17 cellular contexts compared by ENCODE assay signal in the genomic region with DNA sequence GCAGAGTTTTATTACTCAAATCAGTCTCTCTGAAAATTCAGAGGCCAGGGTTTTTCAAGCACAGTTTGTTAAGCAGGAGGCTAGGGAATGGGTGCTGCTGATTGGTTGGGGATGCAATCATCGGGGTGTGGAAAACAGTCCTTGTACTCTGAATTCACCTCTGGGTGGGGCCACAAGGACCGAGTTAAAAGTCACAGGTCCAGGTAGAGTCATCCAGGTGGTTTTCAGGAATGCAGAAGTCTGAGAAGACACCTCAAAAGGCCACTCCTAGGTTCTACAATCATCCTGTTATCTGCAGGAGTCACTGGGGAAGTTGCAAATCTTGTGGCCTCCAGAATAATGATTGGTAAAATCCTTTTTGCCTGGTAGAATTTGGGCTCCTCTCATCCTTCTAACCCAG.
DNase-seq lines count a peak whose midpoint lies in the region; ATAC-seq and TF ChIP-seq lines count a peak whose summit lies in the region.
"Had no signal": no experiment of that assay in that cellular context is flagged by ENCODE, and none has a peak within 500 bp of the region (broad histone marks: within the 10 kb centered on the region; RNA-seq: fewer than 3 reads in every experiment).

No MANE protein-coding gene starts in this region.

- no peaks in the 10 kb centered on the region for H3K9me2 ChIP-seq in PC-3 (replicated peaks; ENCODE audit: low read length)

- peak overlapping the region; percentile 36; the same call in 1 of the 2 replicates for H3K27ac ChIP-seq in PC-3 (ENCODE audit: low read length)
- peak overlapping the region; percentile 49 for H3K27ac ChIP-seq in RWPE2 (ENCODE audit: poor library complexity, severe bottlenecking)
- peak overlapping the region; percentile 35 for H3K27ac ChIP-seq in epithelial cell of prostate
- H3K27ac ChIP-seq: A549, GM23248 had no signal

- H3K9me3 ChIP-seq in PC-3 (ENCODE audit: low read length) (peaks cover 11% of the 10 kb centered on the region; the same call in 1 of the 2 replicates), RWPE2 (ENCODE audit: severe bottlenecking) (peaks cover 5% of the 10 kb centered on the region)

- H3K36me3 ChIP-seq in PC-3 (ENCODE audit: low read depth, low read length) (no peaks in the 10 kb centered on the region; the same call in 1 of the 2 replicates), RWPE2 (ENCODE audit: low read depth) (no peaks in the 10 kb centered on the region)

- POLR2A ChIA-PET in PC-3 (lab: Charles Lee; ENCODE audit: unreplicated experiment) = no interaction called here

- H3K79me2 ChIP-seq in PC-3 (ENCODE audit: low read length) = no peaks in the 10 kb centered on the region

- no peak overlapping the region for H2AFZ ChIP-seq in PC-3 (ENCODE audit: low read length)
- H2AFZ ChIP-seq: GM23248 had no signal

- H3F3A ChIP-seq in PC-3 (ENCODE audit: low read length, unreplicated experiment) = no peaks in the 10 kb centered on the region

- TF ChIP-seq CTCF in PC-3 (conservative IDR thresholded peaks at IDR 0.05; ENCODE audit: low read depth, low read length) (no peak), RWPE2 (IDR thresholded peaks at IDR 0.05; ENCODE audit: poor library complexity, severe bottlenecking) (no peak)

- H3K4me3 ChIP-seq in PC-3 (ENCODE audit: low read length) = no peak overlapping the region
- no peak overlapping the region for H3K4me3 ChIP-seq in RWPE2 (ENCODE audit: severe bottlenecking)
- H3K4me3 ChIP-seq: A549, GM23248 had no signal

- H3K9ac ChIP-seq in PC-3 (ENCODE audit: low read length) = no peak overlapping the region
- H3K9ac ChIP-seq: GM23248 had no signal

- no peaks in the 10 kb centered on the region for H4K20me1 ChIP-seq in PC-3 (ENCODE audit: low read length)

- no peak for ATAC-seq in PC-3
- peak; percentile 46 for ATAC-seq in RWPE2 (ENCODE audit: low read depth)
- no peak for ATAC-seq in HG03469 (IDR thresholded peaks at IDR 0.05; ENCODE audit: unreplicated experiment)
- ATAC-seq: A549 had no signal

- H3K4me1 ChIP-seq in PC-3 (ENCODE audit: insufficient read depth, low read length) = peaks cover 19% of the 10 kb centered on the region; the same call in 1 of the 2 replicates
- peaks cover 27% of the 10 kb centered on the region for H3K4me1 ChIP-seq in RWPE2 (ENCODE audit: insufficient read depth, poor library complexity, severe bottlenecking)
- H3K4me1 ChIP-seq: A549 had no signal

- BruUV-seq in PC-3 (replicated peaks; lab: Mats Ljungman, UMichigan) = no TSS peak

- intact Hi-C loops in PC-3 (cut with micrococcal nuclease) = no loop called here

- no peaks in the 10 kb centered on the region for H3K27me3 ChIP-seq in PC-3 (ENCODE audit: low read length)
- H3K27me3 ChIP-seq in RWPE2 (ENCODE audit: insufficient read depth, poor library complexity, severe bottlenecking) = no peaks in the 10 kb centered on the region

- peak overlapping the region; percentile 40 for H3K4me2 ChIP-seq in PC-3 (ENCODE audit: low read length)
- H3K4me2 ChIP-seq: A549 had no signal

- CTCF ChIA-PET in PC-3 (lab: Charles Lee) = no interaction called here

- DNase-seq in PC-3 = peak; percentile 23
- no peak for DNase-seq in RWPE2 (ENCODE audit: low spot score)
- DNase-seq in epithelial cell of prostate (ENCODE audit: low read depth, low spot score) = no peak
- DNase-seq in RPMI8226 = no peak
- no peak for DNase-seq in D341Med (ENCODE audit: low spot score)
- DNase-seq: 8988T; ACHN; C1 segment of cervical spinal cord; CD4-positive, alpha-beta memory T cell; COR-L47; DMS153; DND-41; GM23248; H7; HCEC 1CT had no signal
